ENCODE assay signal across 27 cellular contexts in the genomic region with DNA sequence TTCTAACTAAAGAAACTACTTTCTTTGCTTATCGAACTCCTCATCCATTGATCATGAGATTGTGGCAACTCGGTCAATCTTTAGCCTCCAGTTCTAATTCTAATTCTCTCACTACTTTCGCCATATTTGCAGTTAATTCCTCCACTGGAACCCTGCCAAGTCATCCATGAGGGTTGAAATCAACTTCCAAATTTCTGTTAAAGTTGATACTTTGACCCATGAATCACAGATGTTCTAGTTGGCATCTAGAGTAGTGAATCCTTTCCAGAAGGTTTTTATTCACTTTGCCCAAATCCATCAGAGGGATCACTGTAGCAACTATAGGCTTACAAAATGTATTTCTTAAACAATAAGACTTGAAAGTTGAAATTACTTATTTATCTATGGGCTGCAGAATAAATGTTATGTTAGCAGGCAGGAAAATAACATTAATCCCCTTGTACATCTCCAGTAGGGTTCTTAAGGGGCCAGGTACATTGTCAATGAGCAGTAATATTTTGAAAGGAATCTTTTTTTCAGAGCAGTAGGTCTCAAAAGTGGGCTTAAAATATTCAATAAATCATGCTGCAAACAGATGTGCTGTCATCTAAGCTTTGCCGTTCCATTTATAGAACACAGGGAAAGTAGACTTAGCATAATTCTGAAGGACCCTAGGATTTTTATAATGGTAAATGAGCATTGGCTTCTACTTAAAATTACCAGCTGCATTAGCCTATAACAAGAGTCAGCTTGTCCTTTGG.
"Had no signal": no experiment of that assay in that cellular context is flagged by ENCODE, and none has a peak within 500 bp of the region (broad histone marks: within the 10 kb centered on the region; RNA-seq: fewer than 3 reads in every experiment).

No MANE protein-coding gene starts in this region.

- H3K4me3 Mint-ChIP-seq: dendritic cell treated with granulocyte-macrophage colony-stimulating factor and Interleukin-4, amounts not matched to agents 40 ng/mL and 50 ng/mL, for 4 days; endodermal cell; naive thymus-derived CD8-positive, alpha-beta T cell; nephron progenitor cell; type B pancreatic cell had no signal

- H3K79me2 ChIP-seq: hepatocyte had no signal

- H3K9me3 ChIP-seq: colonic mucosa, prostate gland, testis had no signal

- H3K4me1 ChIP-seq: colonic mucosa, prostate gland, testis had no signal

- ATAC-seq: foreskin keratinocyte; gastroesophageal sphincter; heart left ventricle; left cardiac atrium; lower lobe of right lung; naive thymus-derived CD8-positive, alpha-beta T cell had no signal

- H3K4me2 ChIP-seq: hepatocyte had no signal

- H3K36me3 Mint-ChIP-seq: type B pancreatic cell had no signal

- H3K27me3 ChIP-seq: colonic mucosa, foreskin keratinocyte, gastroesophageal sphincter, heart left ventricle, hepatocyte, right atrium auricular region, stomach, testis, tibial artery had no signal

- H3K4me3 ChIP-seq: colonic mucosa, gastroesophageal sphincter, heart left ventricle, hepatocyte, left ventricle myocardium inferior, lower lobe of right lung, prostate gland, right atrium auricular region, stomach, testis, tibial artery had no signal

- H2AFZ ChIP-seq: hepatocyte had no signal

- H3K27ac ChIP-seq: colonic mucosa, epithelial cell of prostate, foreskin keratinocyte, gastroesophageal sphincter, heart left ventricle, left ventricle myocardium inferior, lower lobe of right lung, prostate gland, right atrium auricular region, stomach, testis, tibial artery had no signal

- DNase-seq: colonic mucosa; effector CD8-positive, alpha-beta T cell; endodermal cell; foreskin keratinocyte; heart left ventricle; left cardiac atrium; left ventricle myocardium inferior; lower lobe of right lung; naive thymus-derived CD8-positive, alpha-beta T cell; nephron progenitor cell; nucleus accumbens; small intestine; stimulated activated CD4-positive, alpha-beta T cell treated with anti-CD3 and anti-CD28 coated beads, Interleukin-12 subunit alpha, Interleukin-12 subunit beta, amount 100 ng/mL, for 4 hours; stimulated activated CD4-positive, alpha-beta T cell treated with anti-CD3 and anti-CD28 coated beads, Interleukin-1b, Interleukin-23, amount 100 ng/mL, for 48 hours; stimulated activated CD4-positive, alpha-beta T cell treated with anti-CD3 and anti-CD28 coated beads, Interleukin-4, amount 100 ng/mL, for 1 hour; stimulated activated CD8-positive, alpha-beta memory T cell treated with anti-CD3 and anti-CD28 coated beads, Interleukin-4, amount 100 ng/mL, for 48 hours; stimulated activated naive CD4-positive, alpha-beta T cell; stomach; testis; tibial artery had no signal

- H3K27me3 Mint-ChIP-seq: dendritic cell treated with granulocyte-macrophage colony-stimulating factor and Interleukin-4, amounts not matched to agents 40 ng/mL and 50 ng/mL, for 4 days; type B pancreatic cell had no signal

- H3K36me3 ChIP-seq: colonic mucosa, gastroesophageal sphincter, heart left ventricle, left ventricle myocardium inferior, lower lobe of right lung, prostate gland, right atrium auricular region, stomach, tibial artery had no signal

- H3K4me1 Mint-ChIP-seq: endodermal cell, nephron progenitor cell had no signal

- H3K27ac Mint-ChIP-seq: dendritic cell treated with granulocyte-macrophage colony-stimulating factor and Interleukin-4, amounts not matched to agents 40 ng/mL and 50 ng/mL, for 4 days; endodermal cell; naive thymus-derived CD8-positive, alpha-beta T cell; nephron progenitor cell; type B pancreatic cell had no signal
